8 cellular contexts compared by ENCODE assay signal in genomic region chr10:80413152-80413996, GRCh38. TPM values are rescaled to one million over a fixed set of nuclear protein-coding genes. Genes with fewer than 3 reads are reported as not detected.
DNase-seq lines count a peak whose midpoint lies in the region; ATAC-seq and TF ChIP-seq lines count a peak whose summit lies in the region.

No MANE protein-coding gene starts in this region.

- H3K36me3 Mint-ChIP-seq in activated CD8-positive, alpha-beta T cell treated with anti-CD3 and anti-CD28 coated beads for 36 hours (ENCODE audit: low read depth) = peaks cover 3% of the 10 kb centered on the region
- peaks cover 4% of the 10 kb centered on the region for H3K36me3 Mint-ChIP-seq in glutamatergic neuron (ENCODE audit: unreplicated experiment)
- H3K36me3 Mint-ChIP-seq in stimulated activated naive CD8-positive, alpha-beta T cell treated with anti-CD3 and anti-CD28 coated beads, Interleukin-15, Interleukin-2, amounts not matched to agents 100 ng/mL and 50 ng/mL, for 24 hours (ENCODE audit: low read depth) = no peaks in the 10 kb centered on the region

- H3K4me3 ChIP-seq in effector memory CD4-positive, alpha-beta T cell (ENCODE audit: insufficient read depth, low read depth, low read length, poor library complexity, severe bottlenecking) = no peak overlapping the region

- no peaks in the 10 kb centered on the region for H3K9me3 ChIP-seq in effector memory CD4-positive, alpha-beta T cell (ENCODE audit: control insufficient read depth, low read length)

- no peaks in the 10 kb centered on the region for H3K27me3 ChIP-seq in effector memory CD4-positive, alpha-beta T cell (replicated peaks; ENCODE audit: control insufficient read depth, insufficient read depth, low read length, poor library complexity, severe bottlenecking)

- peaks cover 38% of the 10 kb centered on the region for H3K4me1 Mint-ChIP-seq in activated CD8-positive, alpha-beta T cell treated with anti-CD3 and anti-CD28 coated beads for 36 hours (ENCODE audit: low read depth)
- peaks cover 68% of the 10 kb centered on the region for H3K4me1 Mint-ChIP-seq in glutamatergic neuron (ENCODE audit: low read depth, unreplicated experiment)
- peaks cover 44% of the 10 kb centered on the region for H3K4me1 Mint-ChIP-seq in stimulated activated naive CD8-positive, alpha-beta T cell treated with anti-CD3 and anti-CD28 coated beads, Interleukin-15, Interleukin-2, amounts not matched to agents 100 ng/mL and 50 ng/mL, for 24 hours (ENCODE audit: low read depth)

- no peaks in the 10 kb centered on the region for H3K36me3 ChIP-seq in effector memory CD4-positive, alpha-beta T cell (ENCODE audit: control insufficient read depth, insufficient read depth, low read length)

- CTCF ChIA-PET in activated CD8-positive, alpha-beta T cell treated with anti-CD3 and anti-CD28 coated beads for 36 hours (lab: Charles Lee) = interaction anchor here (0.7 to 5.7 kb wide), 5 partner anchors 9 to 91 kb away, joined by 3 to 39 read pairs (median 6); no protein-coding TSS in a partner anchor

- no peak for TF ChIP-seq CTCF in activated CD8-positive, alpha-beta T cell treated with anti-CD3 and anti-CD28 coated beads for 36 hours (IDR thresholded peaks at IDR 0.05)
- no peak for TF ChIP-seq CTCF in glutamatergic neuron (IDR thresholded peaks at IDR 0.05; ENCODE audit: partially characterized antibody, unreplicated experiment)

- POLR2A ChIA-PET in activated CD8-positive, alpha-beta T cell treated with anti-CD3 and anti-CD28 coated beads for 36 hours (lab: Charles Lee) = interaction anchor here (1.4 kb wide), 1 partner anchor 31 kb away, joined by 6 read pairs; no protein-coding TSS in a partner anchor

- H3K27ac ChIP-seq in effector memory CD4-positive, alpha-beta T cell (ENCODE audit: insufficient read depth, low read length, poor library complexity, severe bottlenecking) = no peak overlapping the region

- no peaks in the 10 kb centered on the region for H3K27me3 Mint-ChIP-seq in activated CD8-positive, alpha-beta T cell treated with anti-CD3 and anti-CD28 coated beads for 36 hours
- H3K27me3 Mint-ChIP-seq in glutamatergic neuron (ENCODE audit: unreplicated experiment) = peaks cover 7% of the 10 kb centered on the region
- H3K27me3 Mint-ChIP-seq in stimulated activated naive CD8-positive, alpha-beta T cell treated with anti-CD3 and anti-CD28 coated beads, Interleukin-15, Interleukin-2, amounts not matched to agents 100 ng/mL and 50 ng/mL, for 24 hours = no peaks in the 10 kb centered on the region

- H3K4me1 ChIP-seq in effector memory CD4-positive, alpha-beta T cell (ENCODE audit: control insufficient read depth, insufficient read depth, low read length, poor library complexity, severe bottlenecking) = peaks cover 7% of the 10 kb centered on the region

- no peaks in the 10 kb centered on the region for H3K9me3 Mint-ChIP-seq in activated CD8-positive, alpha-beta T cell treated with anti-CD3 and anti-CD28 coated beads for 36 hours
- peaks cover 7% of the 10 kb centered on the region for H3K9me3 Mint-ChIP-seq in glutamatergic neuron (ENCODE audit: unreplicated experiment)
- no peaks in the 10 kb centered on the region for H3K9me3 Mint-ChIP-seq in stimulated activated naive CD8-positive, alpha-beta T cell treated with anti-CD3 and anti-CD28 coated beads, Interleukin-15, Interleukin-2, amounts not matched to agents 100 ng/mL and 50 ng/mL, for 24 hours

- no peak overlapping the region for H3K4me3 Mint-ChIP-seq in activated CD8-positive, alpha-beta T cell treated with anti-CD3 and anti-CD28 coated beads for 36 hours
- peak overlapping the region; percentile 62 for H3K4me3 Mint-ChIP-seq in glutamatergic neuron (ENCODE audit: unreplicated experiment)
- peak overlapping the region; percentile 33 for H3K4me3 Mint-ChIP-seq in stimulated activated naive CD8-positive, alpha-beta T cell treated with anti-CD3 and anti-CD28 coated beads, Interleukin-15, Interleukin-2, amounts not matched to agents 100 ng/mL and 50 ng/mL, for 24 hours

- peak; percentile 37 for ATAC-seq in activated CD8-positive, alpha-beta T cell treated with anti-CD3 and anti-CD28 coated beads for 36 hours
- no peak for ATAC-seq in HG03159 (IDR thresholded peaks at IDR 0.05; ENCODE audit: unreplicated experiment)

- DNase-seq in NCI-H1694 treated with DMSO at 0.1 percent for 48 hours (lab: John Stamatoyannopoulos, UW) = peak; percentile 13
- no peak for DNase-seq in NCI-H1694 (lab: John Stamatoyannopoulos, UW)
- peak; percentile 16 for DNase-seq in activated CD8-positive, alpha-beta T cell treated with anti-CD3 and anti-CD28 coated beads for 36 hours
- no peak for DNase-seq in glutamatergic neuron
- DNase-seq in NK-92 treated with Interleukin-12 subunit alpha and Interleukin-12 subunit beta, amount 100 ng/mL, for 24 hours (lab: John Stamatoyannopoulos, UW) = no peak
- no peak for DNase-seq in effector memory CD4-positive, alpha-beta T cell

- intact Hi-C loops in activated CD8-positive, alpha-beta T cell treated with anti-CD3 and anti-CD28 coated beads for 36 hours (cut with micrococcal nuclease) = no loop called here

- peak overlapping the region; percentile 14 for H3K27ac Mint-ChIP-seq in activated CD8-positive, alpha-beta T cell treated with anti-CD3 and anti-CD28 coated beads for 36 hours
- peak overlapping the region; percentile 48 for H3K27ac Mint-ChIP-seq in glutamatergic neuron (ENCODE audit: unreplicated experiment)
- peak overlapping the region; percentile 74 for H3K27ac Mint-ChIP-seq in stimulated activated naive CD8-positive, alpha-beta T cell treated with anti-CD3 and anti-CD28 coated beads, Interleukin-15, Interleukin-2, amounts not matched to agents 100 ng/mL and 50 ng/mL, for 24 hours

RNA-seq across cellular contexts. Expression of gene PRXL2A, which starts 5.0 kb away (rescaled TPM):
- 10 to 100 TPM; 21.0 to 22.7 TPM for total RNA-seq in activated CD8-positive, alpha-beta T cell treated with anti-CD3 and anti-CD28 coated beads for 36 hours
- total RNA-seq in glutamatergic neuron (ENCODE audit: unreplicated experiment) = 164 TPM

RNA-seq across cellular contexts. Expression of gene TSPAN14, which starts 40.7 kb away (rescaled TPM):
- 10 to 100 TPM; 43.9 to 45.5 TPM for total RNA-seq in activated CD8-positive, alpha-beta T cell treated with anti-CD3 and anti-CD28 coated beads for 36 hours
- 141 TPM for total RNA-seq in glutamatergic neuron (ENCODE audit: unreplicated experiment)

RNA-seq across cellular contexts. Expression of gene DYDC2, which starts 56.8 kb away (rescaled TPM):
- under 1 TPM in 1 of 2 experiments, not detected in 1; 0.70 TPM for total RNA-seq in activated CD8-positive, alpha-beta T cell treated with anti-CD3 and anti-CD28 coated beads for 36 hours
- total RNA-seq in glutamatergic neuron (ENCODE audit: unreplicated experiment) = not detected

RNA-seq across cellular contexts. Expression of gene DYDC1, which starts 56.8 kb away (rescaled TPM):
- not detected for total RNA-seq in activated CD8-positive, alpha-beta T cell treated with anti-CD3 and anti-CD28 coated beads for 36 hours
- not detected for total RNA-seq in glutamatergic neuron (ENCODE audit: unreplicated experiment)

Comparison
In these comparisons a context has a peak if more than half of its experiments do, and no peak if none do; other contexts are left out.
1. DNase-seq: peak in NCI-H1694 treated with DMSO at 0.1 percent for 48 hours (single experiment) and activated CD8-positive, alpha-beta T cell treated with anti-CD3 and anti-CD28 coated beads for 36 hours (single experiment); none in NCI-H1694 (single experiment), glutamatergic neuron (single experiment), NK-92 treated with Interleukin-12 subunit alpha and Interleukin-12 subunit beta, amount 100 ng/mL, for 24 hours (single experiment) and effector memory CD4-positive, alpha-beta T cell (0 of 3).
2. H3K27ac Mint-ChIP-seq: peak in every context shown above with its lines; median percentile 74 in stimulated activated naive CD8-positive, alpha-beta T cell treated with anti-CD3 and anti-CD28 coated beads, Interleukin-15, Interleukin-2, amounts not matched to agents 100 ng/mL and 50 ng/mL, for 24 hours; 48 in glutamatergic neuron; 14 in activated CD8-positive, alpha-beta T cell treated with anti-CD3 and anti-CD28 coated beads for 36 hours.